Comparison of ENCODE assay signal across 8 cellular contexts in genomic region chr13:50085063-50085462, GRCh38.
DNase-seq lines count a peak whose midpoint lies in the region; ATAC-seq and TF ChIP-seq lines count a peak whose summit lies in the region.

No MANE protein-coding gene starts in this region.

- H3K36me3 ChIP-seq in MM.1S (replicated peaks; ENCODE audit: insufficient read depth, low read length) (no peaks in the 10 kb centered on the region), ascending aorta (no peaks in the 10 kb centered on the region)

- H2AFZ ChIP-seq in MM.1S (ENCODE audit: low read length), result no peak overlapping the region

- no peaks in the 10 kb centered on the region for H3K9me2 ChIP-seq in MM.1S (replicated peaks; ENCODE audit: insufficient read depth, low read length)

- H3K4me1 Mint-ChIP-seq in effector memory CD8-positive, alpha-beta T cell (ENCODE audit: low read depth in 2 of 2), result peaks cover 8 to 15% of the 10 kb centered on the region in 2 donors

- H3K27ac Mint-ChIP-seq in effector memory CD8-positive, alpha-beta T cell, result no peak overlapping the region

- DNase-seq in NCI-H446 (lab: John Stamatoyannopoulos, UW), result peak; percentile 26 to 60
- no peak for DNase-seq in NCI-H446 treated with DMSO at 0.1 percent for 48 hours (lab: John Stamatoyannopoulos, UW)
- no peak for DNase-seq in MM.1S
- no peak for DNase-seq in ascending aorta (ENCODE audit: low spot score in 2 of 2)
- peak; percentile 74 for DNase-seq in left kidney (ENCODE audit: low read depth, low spot score)
- no peak for DNase-seq in effector memory CD8-positive, alpha-beta T cell

- no peak overlapping the region for H3K4me3 Mint-ChIP-seq in effector memory CD8-positive, alpha-beta T cell

- intact Hi-C loops in ascending aorta (cut with DNase I), result loop anchor here (10.0 kb wide), 1 partner anchor 140 kb away; no protein-coding TSS in a partner anchor

- H3K4me2 ChIP-seq in MM.1S (ENCODE audit: low read depth, low read length), result peak overlapping the region; percentile 15; the same call in 1 of the 2 replicates

- no peaks in the 10 kb centered on the region for H3K9me3 Mint-ChIP-seq in effector memory CD8-positive, alpha-beta T cell

- no peaks in the 10 kb centered on the region for H3K27me3 ChIP-seq in MM.1S (replicated peaks; ENCODE audit: insufficient read depth, low read length)
- H3K27me3 ChIP-seq in ascending aorta, result no peaks in the 10 kb centered on the region

- H3K36me3 Mint-ChIP-seq in effector memory CD8-positive, alpha-beta T cell (ENCODE audit: insufficient read depth), result peaks cover 34% of the 10 kb centered on the region

- H3F3A ChIP-seq in MM.1S (ENCODE audit: insufficient read depth, low read length), result peaks cover 16% of the 10 kb centered on the region

- ATAC-seq in effector memory CD8-positive, alpha-beta T cell (replicated peaks), result no peak
- ATAC-seq in HG03442 (IDR thresholded peaks at IDR 0.05; ENCODE audit: unreplicated experiment), result no peak
- ATAC-seq in GM21526 (IDR thresholded peaks at IDR 0.05; ENCODE audit: low FRiP score, unreplicated experiment), result no peak

- no peaks in the 10 kb centered on the region for H3K9me3 ChIP-seq in MM.1S (replicated peaks; ENCODE audit: insufficient read depth, low read length)
- H3K9me3 ChIP-seq in ascending aorta, result no peaks in the 10 kb centered on the region

- no peaks in the 10 kb centered on the region for H3K27me3 Mint-ChIP-seq in effector memory CD8-positive, alpha-beta T cell

- H3K79me2 ChIP-seq in MM.1S (ENCODE audit: low read length), result peaks cover 79% of the 10 kb centered on the region

- no peak overlapping the region for H3K4me3 ChIP-seq in MM.1S (ENCODE audit: low read length)
- H3K4me3 ChIP-seq in ascending aorta, result peak overlapping the region in 1 of 2 donors; percentile 34

- H4K20me1 ChIP-seq in MM.1S (ENCODE audit: insufficient read depth, low read length), result no peaks in the 10 kb centered on the region; the same call in 1 of the 2 replicates

- H3K27ac ChIP-seq in MM.1S (ENCODE audit: low read length) (no peak overlapping the region), ascending aorta (no peak overlapping the region)

- TF ChIP-seq CTCF in MM.1S (IDR thresholded peaks at IDR 0.05; ENCODE audit: low read length), result peak; percentile 36
- TF ChIP-seq CTCF in ascending aorta (IDR thresholded peaks at IDR 0.05), result peak; percentile 60 to 65 (median 62)

- H3K4me1 ChIP-seq in MM.1S (ENCODE audit: low read length) (no peaks in the 10 kb centered on the region), ascending aorta (peaks cover 0 to 6% of the 10 kb centered on the region in 2 donors)

- H3K9ac ChIP-seq in MM.1S (ENCODE audit: low read length), result no peak overlapping the region

Comparison
In these comparisons a context has a peak if more than half of its experiments do, and no peak if none do; other contexts are left out.
1. DNase-seq: peak in NCI-H446 (2 of 2) and left kidney (single experiment); none in NCI-H446 treated with DMSO at 0.1 percent for 48 hours (single experiment), MM.1S (single experiment), ascending aorta (0 of 2) and effector memory CD8-positive, alpha-beta T cell (0 of 3).